ENCODE assay signal across 22 cellular contexts in genomic region chr5:103327451-103327850, GRCh38.
"Had no signal": no experiment of that assay in that cellular context is flagged by ENCODE, and none has a peak within 500 bp of the region (broad histone marks: within the 10 kb centered on the region; RNA-seq: fewer than 3 reads in every experiment).

No MANE protein-coding gene starts in this region.

- H3K27ac ChIP-seq: HL-60 had no signal

- FAIRE-seq: RCC 7860 had no signal

- DNase-seq: KBM-7, MV-4-11, NCI-H1048, NCI-H1105, NCI-H1417, NCI-H146, NCI-H1694 treated with DMSO at 0.1 percent for 48 hours, NCI-H1930, NCI-H2081, NCI-H2107, NCI-H226, NCI-H446, NCI-H510A, NCI-H524 treated with DMSO at 0.1 percent for 48 hours, NCI-H69, NCI-H774, Right ventricle myocardium superior, RPMI8226, SIG-M5 had no signal

- ATAC-seq: SK-N-SH treated with all-trans-retinoic acid at 6 μM for 48 hours had no signal
